13 cellular contexts compared by ENCODE assay signal in genomic region chr1:25563330-25564215, GRCh38. TPM values are rescaled to one million over a fixed set of nuclear protein-coding genes. Genes with fewer than 3 reads are reported as not detected.
A peak's percentile ranks its signal among the peaks of the same experiment; 100 is the strongest.
DNase-seq lines count a peak whose midpoint lies in the region; ATAC-seq, FAIRE-seq and TF ChIP-seq lines count a peak whose summit lies in the region.
"Had no signal": no experiment of that assay in that cellular context is flagged by ENCODE, and none has a peak within 500 bp of the region (broad histone marks: within the 10 kb centered on the region; RNA-seq: fewer than 3 reads in every experiment).

No MANE protein-coding gene starts in this region.

- H3K27ac Mint-ChIP-seq in neural crest cell (ENCODE audit: unreplicated experiment) = peak overlapping the region; percentile 84

- no peaks in the 10 kb centered on the region for H3K9me2 ChIP-seq in OCI-LY1 (ENCODE audit: low read depth, low read length)

- H3K27me3 Mint-ChIP-seq in neural crest cell (ENCODE audit: low read depth) = no peaks in the 10 kb centered on the region

- H3K9ac ChIP-seq in OCI-LY1 (ENCODE audit: low read length) = no peak overlapping the region

- no peaks in the 10 kb centered on the region for H3F3A ChIP-seq in OCI-LY1 (ENCODE audit: insufficient read depth, low read length)

- H3K4me1 Mint-ChIP-seq in neural crest cell = peaks cover 90% of the 10 kb centered on the region

- DNase-seq in Ammon's horn (ENCODE audit: low spot score) = peak; percentile 98
- DNase-seq in caudate nucleus (lab: John Stamatoyannopoulos, UW) = peak in 59 of 61 donors; percentile 62 to 97 (median 90)
- DNase-seq in neural crest cell (ENCODE audit: low read depth, low spot score) = peak; percentile 59
- no peak for DNase-seq in T1000 (lab: John Stamatoyannopoulos, UW)
- DNase-seq in BE2C = no peak
- no peak for DNase-seq in small intestine
- DNase-seq: mammary epithelial cell, MG63, NCI-H524 treated with DMSO at 0.1 percent for 48 hours had no signal

- H3K27me3 ChIP-seq in OCI-LY1 (ENCODE audit: insufficient read depth, low read length) (no peaks in the 10 kb centered on the region), BE2C (no peaks in the 10 kb centered on the region), small intestine (ENCODE audit: control insufficient read depth in 2 of 2, insufficient read depth in 2 of 2, low read length in 2 of 2) (no peaks in the 10 kb centered on the region)
- H3K27me3 ChIP-seq: MG63 had no signal

- H3K4me1 ChIP-seq in OCI-LY1 (ENCODE audit: insufficient read depth, low read length, severe bottlenecking) (peaks cover 45% of the 10 kb centered on the region), BE2C (no peaks in the 10 kb centered on the region), small intestine (ENCODE audit: control insufficient read depth in 2 of 2, insufficient read depth in 1 of 2, low read depth in 1 of 2, low read length in 1 of 2) (peaks cover 10 to 17% of the 10 kb centered on the region in 2 donors)

- H4K20me1 ChIP-seq in OCI-LY1 (ENCODE audit: insufficient read depth, low read length) = no peaks in the 10 kb centered on the region

- H3K4me3 Mint-ChIP-seq in neural crest cell = peak overlapping the region; percentile 79

- H3K36me3 Mint-ChIP-seq in neural crest cell (ENCODE audit: low read depth) = no peaks in the 10 kb centered on the region

- no peaks in the 10 kb centered on the region for H3K9me3 Mint-ChIP-seq in neural crest cell

- H3K9me3 ChIP-seq in OCI-LY1 (ENCODE audit: low read length) (no peaks in the 10 kb centered on the region), BE2C (no peaks in the 10 kb centered on the region), small intestine (ENCODE audit: control insufficient read depth, low read depth) (no peaks in the 10 kb centered on the region)
- H3K9me3 ChIP-seq: MG63 had no signal

- H3K79me2 ChIP-seq in OCI-LY1 (ENCODE audit: insufficient read depth, low read length) = no peaks in the 10 kb centered on the region

- H3K36me3 ChIP-seq in OCI-LY1 (ENCODE audit: insufficient read depth, low read length) (no peaks in the 10 kb centered on the region), BE2C (no peaks in the 10 kb centered on the region), small intestine (ENCODE audit: control insufficient read depth in 2 of 2, insufficient read depth in 2 of 2, low read length in 2 of 2) (peaks cover 0 to 2% of the 10 kb centered on the region in 2 donors)
- H3K36me3 ChIP-seq: MG63 had no signal

- H2AFZ ChIP-seq in OCI-LY1 (ENCODE audit: low read length) = no peak overlapping the region

- TF ChIP-seq CTCF in OCI-LY1 (IDR thresholded peaks at IDR 0.05; ENCODE audit: low read length) (no peak), neural crest cell (conservative IDR thresholded peaks at IDR 0.05) (no peak), BE2C (IDR thresholded peaks at IDR 0.05; ENCODE audit: low read depth, low read length) (no peak)

- no peak overlapping the region for H3K27ac ChIP-seq in OCI-LY1 (ENCODE audit: low read depth, low read length, poor library complexity, severe bottlenecking)
- peak overlapping the region; percentile 97 for H3K27ac ChIP-seq in caudate nucleus (ENCODE audit: low read depth, low read length)
- no peak overlapping the region for H3K27ac ChIP-seq in small intestine (ENCODE audit: low read depth in 1 of 2, low read length in 1 of 2)

- ATAC-seq in HG02852 (IDR thresholded peaks at IDR 0.05; ENCODE audit: unreplicated experiment) = no peak
- ATAC-seq: right cardiac atrium, SK-N-SH treated with all-trans-retinoic acid at 6 μM for 48 hours had no signal

- WGBS in small intestine, 3 donors = 89 to 95% (median 91%) methylated on average over 18 to 20 of the region's 20 CpGs

- 0 out of 2 replicates have a peak overlapping the region, but pooled peaks have one; percentile 54 for H3K4me2 ChIP-seq in OCI-LY1 (ENCODE audit: low read length)

- no peak for FAIRE-seq in small intestine (lab: Jason Lieb, UNC)

- H3K4me3 ChIP-seq in OCI-LY1 (ENCODE audit: low read depth, low read length, poor library complexity, severe bottlenecking) = no peak overlapping the region
- H3K4me3 ChIP-seq in BE2C (ENCODE audit: low read depth, low read length) = no peak overlapping the region
- H3K4me3 ChIP-seq in small intestine (ENCODE audit: low read depth in 1 of 2, low read length in 2 of 2) = no peak overlapping the region
- H3K4me3 ChIP-seq: MG63 had no signal

RNA-seq across cellular contexts. Expression of gene LDLRAP1, which starts 20.2 kb away (rescaled TPM):
- total RNA-seq in neural crest cell = 18.8 and 20.7 TPM in 2 replicates
- 2.6 TPM for polyA plus RNA-seq in BE2C (2012; ENCODE audit: insufficient read depth, insufficient read length, low read depth)
- 10 to 100 TPM in 2 of 3 donors, 1 to 10 TPM in 1; 9.5 to 18.2 (median 13.0) TPM for polyA plus RNA-seq in small intestine

RNA-seq across cellular contexts. Expression of gene MAN1C1, which starts 53.0 kb away (rescaled TPM):
- total RNA-seq in neural crest cell = 19.8 and 22.6 TPM in 2 replicates
- 0.88 TPM for polyA plus RNA-seq in BE2C (2012; ENCODE audit: insufficient read depth, insufficient read length, low read depth)
- polyA plus RNA-seq in small intestine = 1 to 10 TPM in 2 of 3 donors, under 1 TPM in 1; 0.67 to 5.4 (median 1.4) TPM

Comparison
In these comparisons a context has a peak if more than half of its experiments do, and no peak if none do; other contexts are left out.
1. DNase-seq: peak in Ammon's horn (single experiment), caudate nucleus (59 of 61) and neural crest cell (single experiment); none in T1000 (single experiment), BE2C (single experiment) and small intestine (single experiment).